Comparison of ENCODE assay signal across 1 cellular context in genomic region chr10:133379152-133379800, GRCh38.
A peak's percentile ranks its signal among the peaks of the same experiment; 100 is the strongest.
TF ChIP-seq lines count a peak whose summit lies in the region.

Gene PAOX, plus strand, starts transcription at chr10:133379262. Its CDS starts 55 bp downstream, at chr10:133379317.

TF ChIP-seq in GM12878, 131 proteins besides CTCF, POLR2A, EP300 and RAD21 (continued from another document):
- no peak for TF ChIP-seq MXI1 (IDR thresholded peaks at IDR 0.05; ENCODE audit: low read depth, low read length)
- TF ChIP-seq SP1 (IDR thresholded peaks at IDR 0.05; ENCODE audit: low read depth, low read length), result no peak
- TF ChIP-seq ATF7 (IDR thresholded peaks at IDR 0.05; ENCODE audit: low read depth), result no peak
- TF ChIP-seq NKRF (conservative IDR thresholded peaks at IDR 0.05), result peak; percentile 89
- no peak for TF ChIP-seq PAX5 (IDR thresholded peaks at IDR 0.05; ENCODE audit: borderline replicate concordance, low read depth, low read length)
- TF ChIP-seq TARDBP (IDR thresholded peaks at IDR 0.05; ENCODE audit: borderline replicate concordance), result no peak
- TF ChIP-seq TAF1 (IDR thresholded peaks at IDR 0.05; ENCODE audit: borderline replicate concordance, low read depth, low read length), result no peak
- TF ChIP-seq JUNB (IDR thresholded peaks at IDR 0.05), result no peak
- TF ChIP-seq CHD4 (IDR thresholded peaks at IDR 0.05), result no peak
- TF ChIP-seq LARP7 (IDR thresholded peaks at IDR 0.05), result peak; percentile 88
- 0 out of 2 replicates have a peak, but pooled peaks have one; percentile 78 for TF ChIP-seq ZNF207 (IDR thresholded peaks at IDR 0.05; ENCODE audit: borderline replicate concordance)
- TF ChIP-seq ATF2 (IDR thresholded peaks at IDR 0.05; ENCODE audit: low read length), result no peak
- TF ChIP-seq SPI1 (IDR thresholded peaks at IDR 0.05; ENCODE audit: borderline replicate concordance, insufficient read depth, low read depth, low read length), result no peak
- no peak for TF ChIP-seq KDM1A (IDR thresholded peaks at IDR 0.05; ENCODE audit: borderline replicate concordance)
- no peak for TF ChIP-seq FOXM1 (IDR thresholded peaks at IDR 0.05; ENCODE audit: low read depth, low read length)
- no peak for TF ChIP-seq CREB1 (IDR thresholded peaks at IDR 0.05; ENCODE audit: low read depth)
- no peak for TF ChIP-seq ZBTB33 (IDR thresholded peaks at IDR 0.05)
- no peak for TF ChIP-seq IKZF2 (IDR thresholded peaks at IDR 0.05)
- TF ChIP-seq BACH1 (IDR thresholded peaks at IDR 0.05; ENCODE audit: borderline replicate concordance), result peak; percentile 74
- TF ChIP-seq ZNF274 (IDR thresholded peaks at IDR 0.05; ENCODE audit: insufficient read depth, insufficient read length), result no peak
- peak; percentile 69 for TF ChIP-seq IKZF1 (conservative IDR thresholded peaks at IDR 0.05)
